In genomic region chr13:82480415-82480814, GRCh38 we compare ENCODE assay signal across 16 cellular contexts.
DNase-seq lines count a peak whose midpoint lies in the region; ATAC-seq and TF ChIP-seq lines count a peak whose summit lies in the region.
"Had no signal": no experiment of that assay in that cellular context is flagged by ENCODE, and none has a peak within 500 bp of the region (broad histone marks: within the 10 kb centered on the region; RNA-seq: fewer than 3 reads in every experiment).

No MANE protein-coding gene starts in this region.

- H3K4me1 Mint-ChIP-seq in HFFc6 (ENCODE audit: low read depth) = peaks cover 13% of the 10 kb centered on the region; the same call in 1 of the 2 replicates
- H3K4me1 Mint-ChIP-seq in stimulated activated naive B cell treated with anti-CD40 and anti-IgM and Interleukin-4, amounts not matched to agents 10 μg/mL and 1 μg/mL and 100 μg/mL, for 72 hours = no peaks in the 10 kb centered on the region
- H3K4me1 Mint-ChIP-seq in CD14-positive monocyte = no peaks in the 10 kb centered on the region
- H3K4me1 Mint-ChIP-seq: naive thymus-derived CD8-positive, alpha-beta T cell had no signal

- TF ChIP-seq CTCF in HFFc6 (IDR thresholded peaks at IDR 0.05) (peak; percentile 81), fibroblast of mammary gland (conservative IDR thresholded peaks at IDR 0.05; ENCODE audit: control insufficient read depth, insufficient read depth, low read depth, low read length) (peak; percentile 25), CD14-positive monocyte (IDR thresholded peaks at IDR 0.05) (no peak)

- H3K27ac Mint-ChIP-seq in HFFc6 (no peak overlapping the region), CD14-positive monocyte (no peak overlapping the region)
- no peak overlapping the region for H3K27ac Mint-ChIP-seq in stimulated activated naive B cell treated with anti-CD40 and anti-IgM and Interleukin-4, amounts not matched to agents 10 μg/mL and 1 μg/mL and 100 μg/mL, for 72 hours
- H3K27ac Mint-ChIP-seq: naive thymus-derived CD8-positive, alpha-beta T cell; T-helper 1 cell treated with Interleukin-12 subunit alpha and Interleukin-12 subunit beta and Interleukin-4 antibody, amounts not matched to agents 30 μg/mL and 1 μg/mL, for 36 hours had no signal

- no peak overlapping the region for H3K4me3 ChIP-seq in fibroblast of mammary gland (ENCODE audit: control insufficient read depth, low read depth, low read length)

- DNase-seq in AML-193 (lab: John Stamatoyannopoulos, UW) (peak; percentile 14 to 20), HFFc6 (peak; percentile 11), OCI-M1 (lab: John Stamatoyannopoulos, UW) (peak; percentile 67), fibroblast of mammary gland (ENCODE audit: low read depth) (peak; percentile 2), NCI-H2107 (lab: John Stamatoyannopoulos, UW) (no peak), left colon (no peak), CD14-positive monocyte (ENCODE audit: low spot score) (no peak)
- no peak for DNase-seq in stimulated activated naive B cell treated with anti-CD40 and anti-IgM and Interleukin-4, amounts not matched to agents 10 μg/mL and 1 μg/mL and 100 μg/mL, for 72 hours
- DNase-seq: activated CD4-positive, alpha-beta T cell treated with anti-CD3 and anti-CD28 coated beads, Interleukin-2, amount 50 U/mL, for 1 hour; activated T-cell treated with anti-CD3 and anti-CD28 coated beads, Interleukin-2, amount 50 U/mL, for 48 hours; amygdala; C1 segment of cervical spinal cord; head of caudate nucleus; naive thymus-derived CD8-positive, alpha-beta T cell; NCI-H2081 had no signal

- no peaks in the 10 kb centered on the region for H3K9me3 Mint-ChIP-seq in HFFc6
- peaks cover 8 to 10% of the 10 kb centered on the region in 2 donors for H3K9me3 Mint-ChIP-seq in stimulated activated naive B cell treated with anti-CD40 and anti-IgM and Interleukin-4, amounts not matched to agents 10 μg/mL and 1 μg/mL and 100 μg/mL, for 72 hours
- peaks cover 0 to 5% (median 1%) of the 10 kb centered on the region in 7 donors for H3K9me3 Mint-ChIP-seq in CD14-positive monocyte

- no peak for ATAC-seq in stimulated activated naive B cell treated with anti-CD40 and anti-IgM and Interleukin-4, amounts not matched to agents 10 μg/mL and 1 μg/mL and 100 μg/mL, for 72 hours (replicated peaks)
- ATAC-seq in left colon = no peak
- ATAC-seq: naive thymus-derived CD8-positive, alpha-beta T cell had no signal

- intact Hi-C loops in left colon (cut with DNase I, micrococcal nuclease) (no loop called here), CD14-positive monocyte (cut with micrococcal nuclease) (no loop called here)

- no peaks in the 10 kb centered on the region for H3K27me3 Mint-ChIP-seq in HFFc6 (ENCODE audit: insufficient read depth)
- H3K27me3 Mint-ChIP-seq in stimulated activated naive B cell treated with anti-CD40 and anti-IgM and Interleukin-4, amounts not matched to agents 10 μg/mL and 1 μg/mL and 100 μg/mL, for 72 hours = no peaks in the 10 kb centered on the region
- no peaks in the 10 kb centered on the region for H3K27me3 Mint-ChIP-seq in CD14-positive monocyte (ENCODE audit: low read depth in 3 of 3)
- H3K27me3 Mint-ChIP-seq: naive thymus-derived CD8-positive, alpha-beta T cell had no signal

- no peaks in the 10 kb centered on the region for H3K36me3 Mint-ChIP-seq in HFFc6 (ENCODE audit: low read depth)
- H3K36me3 Mint-ChIP-seq in stimulated activated naive B cell treated with anti-CD40 and anti-IgM and Interleukin-4, amounts not matched to agents 10 μg/mL and 1 μg/mL and 100 μg/mL, for 72 hours = no peaks in the 10 kb centered on the region
- H3K36me3 Mint-ChIP-seq in CD14-positive monocyte = no peaks in the 10 kb centered on the region
- H3K36me3 Mint-ChIP-seq: naive thymus-derived CD8-positive, alpha-beta T cell had no signal

- no peak overlapping the region for H3K4me3 Mint-ChIP-seq in HFFc6
- no peak overlapping the region for H3K4me3 Mint-ChIP-seq in stimulated activated naive B cell treated with anti-CD40 and anti-IgM and Interleukin-4, amounts not matched to agents 10 μg/mL and 1 μg/mL and 100 μg/mL, for 72 hours
- H3K4me3 Mint-ChIP-seq in CD14-positive monocyte = no peak overlapping the region
- H3K4me3 Mint-ChIP-seq: naive thymus-derived CD8-positive, alpha-beta T cell; T-helper 1 cell treated with Interleukin-12 subunit alpha and Interleukin-12 subunit beta and Interleukin-4 antibody, amounts not matched to agents 30 μg/mL and 1 μg/mL, for 36 hours had no signal

Comparison
In these comparisons a context has a peak if more than half of its experiments do, and no peak if none do; other contexts are left out.
1. DNase-seq: peak in AML-193 (2 of 2), HFFc6 (single experiment), OCI-M1 (single experiment) and fibroblast of mammary gland (single experiment); none in stimulated activated naive B cell treated with anti-CD40 and anti-IgM and Interleukin-4, amounts not matched to agents 10 μg/mL and 1 μg/mL and 100 μg/mL, for 72 hours (single experiment), NCI-H2107 (single experiment), left colon (0 of 2) and CD14-positive monocyte (single experiment).